15 cellular contexts compared by ENCODE assay signal in genomic region chr11:19281041-19281440, GRCh38. TPM values are rescaled to one million over a fixed set of nuclear protein-coding genes. Genes with fewer than 3 reads are reported as not detected.
DNase-seq lines count a peak whose midpoint lies in the region; ATAC-seq and TF ChIP-seq lines count a peak whose summit lies in the region.
"Had no signal": no experiment of that assay in that cellular context is flagged by ENCODE, and none has a peak within 500 bp of the region (broad histone marks: within the 10 kb centered on the region; RNA-seq: fewer than 3 reads in every experiment).

No MANE protein-coding gene starts in this region.

- TF ChIP-seq CTCF in neural cell (IDR thresholded peaks at IDR 0.05; ENCODE audit: poor library complexity, severe bottlenecking): no peak

- H2AFZ ChIP-seq in neural cell (ENCODE audit: low read depth, low read length): no peak overlapping the region

- DNase-seq in NCI-H1694 (lab: John Stamatoyannopoulos, UW) (peak; percentile 28), NCI-H1694 treated with DMSO at 0.1 percent for 48 hours (lab: John Stamatoyannopoulos, UW) (no peak), NCI-H748 treated with DMSO at 0.1 percent for 48 hours (lab: John Stamatoyannopoulos, UW) (peak; percentile 39), sciatic nerve (ENCODE audit: low spot score) (no peak), NOMO-1 treated with dmso at 0.1 percent for 144 hours (lab: John Stamatoyannopoulos, UW; ENCODE audit: unreplicated experiment) (no peak)
- no peak for DNase-seq in stimulated activated CD4-positive, alpha-beta T cell treated with anti-CD3 and anti-CD28 coated beads, Interleukin-12 subunit alpha, Interleukin-12 subunit beta, amount 100 ng/mL, for 4 hours
- DNase-seq: Kasumi-1; left cardiac atrium; ovary; stimulated activated CD4-positive, alpha-beta T cell treated with anti-CD3 and anti-CD28 coated beads, Interleukin-4, amount 100 ng/mL, for 4 hours; substantia nigra had no signal

- ATAC-seq in HG02678 (IDR thresholded peaks at IDR 0.05; ENCODE audit: unreplicated experiment) (peak; percentile 55), sciatic nerve (no peak)
- ATAC-seq: A549, Panc1 had no signal

- intact Hi-C loops in sciatic nerve (cut with DNase I): no loop called here

- no peaks in the 10 kb centered on the region for H3K27me3 ChIP-seq in neural cell (ENCODE audit: insufficient read depth, low read depth, low read length)
- H3K27me3 ChIP-seq: ovary had no signal

- no peaks in the 10 kb centered on the region for H3K9me3 ChIP-seq in neural cell (ENCODE audit: low read length)
- H3K9me3 ChIP-seq: A549, ovary had no signal

- no peak overlapping the region for H3K4me3 ChIP-seq in neural cell (ENCODE audit: low read length)
- H3K4me3 ChIP-seq: A549, ovary had no signal

- no peaks in the 10 kb centered on the region for H4K20me1 ChIP-seq in neural cell (ENCODE audit: insufficient read depth)

- TF ChIP-seq EP300 in neural cell (conservative IDR thresholded peaks at IDR 0.05; ENCODE audit: poor library complexity, severe bottlenecking): no peak

- H3K9me2 ChIP-seq in neural cell (ENCODE audit: insufficient read depth, low read length): no peaks in the 10 kb centered on the region

- no peak overlapping the region for H3K4me2 ChIP-seq in neural cell (ENCODE audit: low read length)
- H3K4me2 ChIP-seq: A549 had no signal

- H3F3A ChIP-seq in neural cell (ENCODE audit: insufficient read depth, low read length, poor library complexity, severe bottlenecking): no peaks in the 10 kb centered on the region

- H3K79me2 ChIP-seq in neural cell (replicated peaks; ENCODE audit: insufficient read depth, low read length): no peaks in the 10 kb centered on the region

- TF ChIP-seq RAD21 in neural cell (conservative IDR thresholded peaks at IDR 0.05): no peak

- peak overlapping the region; percentile 21 for H3K9ac ChIP-seq in neural cell (ENCODE audit: low read length)

- no peaks in the 10 kb centered on the region for H3K36me3 ChIP-seq in neural cell (ENCODE audit: insufficient read depth, low read length)
- H3K36me3 ChIP-seq: ovary had no signal

- H3K27ac ChIP-seq in neural cell (ENCODE audit: low read length): no peak overlapping the region
- H3K27ac ChIP-seq: A549, ovary had no signal

TF ChIP-seq in neural cell, 6 proteins besides CTCF, POLR2A, EP300 and RAD21:
- TF ChIP-seq REST (IDR thresholded peaks at IDR 0.05; ENCODE audit: borderline replicate concordance) (no peak), MXI1 (conservative IDR thresholded peaks at IDR 0.05; ENCODE audit: poor library complexity, severe bottlenecking) (no peak), EZH2 (IDR thresholded peaks at IDR 0.05; ENCODE audit: borderline replicate concordance, insufficient read depth, low read length, poor library complexity, severe bottlenecking) (no peak), SMC3 (conservative IDR thresholded peaks at IDR 0.05; ENCODE audit: poor library complexity) (no peak), POLR2AphosphoS5 (IDR thresholded peaks at IDR 0.05) (no peak), TAF1 (IDR thresholded peaks at IDR 0.05; ENCODE audit: low read depth) (no peak)
TF ChIP-seq in neural cell: peak in this region for 0.

RNA-seq across cellular contexts. Expression of gene E2F8, which starts 40.3 kb away (rescaled TPM):
- polyA plus RNA-seq in neural cell: 0.07 and 0.26 TPM in 2 replicates
- 1.0 TPM in 1 of 2 replicates, not detected in the other for polyA minus RNA-seq in neural cell
- 0.13 TPM for total RNA-seq in sciatic nerve

Comparison
In these comparisons a context has a peak if more than half of its experiments do, and no peak if none do; other contexts are left out.
1. DNase-seq: peak in NCI-H1694 (single experiment) and NCI-H748 treated with DMSO at 0.1 percent for 48 hours (single experiment); none in NCI-H1694 treated with DMSO at 0.1 percent for 48 hours (single experiment), sciatic nerve (single experiment), NOMO-1 treated with dmso at 0.1 percent for 144 hours (single experiment) and stimulated activated CD4-positive, alpha-beta T cell treated with anti-CD3 and anti-CD28 coated beads, Interleukin-12 subunit alpha, Interleukin-12 subunit beta, amount 100 ng/mL, for 4 hours (single experiment).